Comparison of ENCODE assay signal across 8 cellular contexts in the genomic region with DNA sequence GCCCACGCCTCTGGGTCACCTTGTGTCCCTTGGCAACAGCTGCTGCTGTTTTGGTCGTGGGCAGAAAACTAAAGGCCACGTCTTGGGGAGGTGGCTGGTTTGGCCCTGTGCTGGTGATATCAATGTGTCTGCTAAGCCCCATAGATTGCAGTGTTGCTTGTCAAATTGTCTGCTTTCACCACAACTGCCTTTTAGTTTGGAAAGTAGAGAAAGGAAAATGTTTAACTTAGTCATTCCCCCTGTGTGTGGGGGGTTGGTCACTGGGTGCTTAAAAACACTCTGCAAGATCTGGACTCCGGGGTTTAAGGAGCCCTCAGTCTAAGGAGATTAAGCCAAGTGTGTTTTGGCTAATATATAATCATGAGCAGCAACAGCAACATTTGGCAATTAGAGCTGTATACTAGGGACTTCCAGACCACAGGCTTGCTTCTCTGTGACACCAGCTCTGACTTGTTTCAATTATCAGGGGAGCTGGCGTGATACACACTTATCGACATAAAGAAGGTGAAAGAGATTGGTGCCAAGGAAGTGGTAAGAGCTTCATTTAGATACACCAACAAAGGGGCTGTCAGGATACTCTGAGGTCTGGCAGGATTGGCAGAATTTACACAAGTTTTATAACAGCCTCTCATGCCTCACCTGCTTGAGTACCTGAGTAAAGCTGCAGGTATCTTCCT. TPM values are rescaled to one million over a fixed set of nuclear protein-coding genes. Genes with fewer than 3 reads are reported as not detected.
DNase-seq lines count a peak whose midpoint lies in the region; ATAC-seq, FAIRE-seq and TF ChIP-seq lines count a peak whose summit lies in the region.

No MANE protein-coding gene starts in this region.

- FAIRE-seq in HTR-8/SVneo (lab: Jason Lieb, UNC) = no peak

- CTCF ChIA-PET in HCT116 (lab: Charles Lee) (interaction anchor here (2.4 kb wide), 1 partner anchor 122 kb away, joined by 5 read pairs; no protein-coding TSS in a partner anchor), T-cell (lab: Charles Lee) (interaction anchor here (0.6 to 0.9 kb wide), 2 partner anchors 100 to 171 kb away, joined by 4 to 5 read pairs; no protein-coding TSS in a partner anchor)

- RAD21 ChIA-PET in HCT116 (lab: Charles Lee; ENCODE audit: low non-redundant PET in 1 of 2, low total read pairs in 2 of 2, uncharacterized antibody in 2 of 2, unreplicated experiment in 2 of 2) = interaction anchor here (0.7 to 1.0 kb wide), 3 partner anchors 19 to 54 kb away, joined by 3 read pairs; no protein-coding TSS in a partner anchor

- H3K36me3 Mint-ChIP-seq in T-cell = peaks cover 33% of the 10 kb centered on the region

- H3K4me1 Mint-ChIP-seq in T-cell = peaks cover 68 to 73% (median 71%) of the 10 kb centered on the region in 3 donors

- no peaks in the 10 kb centered on the region for H3K9me3 Mint-ChIP-seq in T-cell

- H3K27ac ChIP-seq in HCT116 (ENCODE audit: low read depth, low read length) (peak overlapping the region; percentile 91), esophagus muscularis mucosa (replicated peaks in 1 of 4) (peak overlapping the region; percentile 83 to 94 (median 90))

- H3K27me3 ChIP-seq in HCT116 (ENCODE audit: insufficient read depth, low read length) (no peaks in the 10 kb centered on the region), esophagus muscularis mucosa (no peaks in the 10 kb centered on the region), skeletal muscle satellite cell (ENCODE audit: control insufficient read depth, insufficient read depth, low read length) (no peaks in the 10 kb centered on the region)

- DNase-seq in HCT116 (ENCODE audit: low read depth, low spot score) = no peak
- DNase-seq in T-cell = peak in 5 of 34 experiments; percentile 9 to 46 (median 24)
- no peak for DNase-seq in esophagus muscularis mucosa (ENCODE audit: extremely low spot score)
- DNase-seq in NCI-H2081 treated with DMSO at 0.1 percent for 48 hours (lab: John Stamatoyannopoulos, UW) = no peak
- DNase-seq in posterior cingulate gyrus = no peak
- no peak for DNase-seq in HTR-8/SVneo (ENCODE audit: insufficient read length, low spot score)

- TF ChIP-seq POLR2A in HCT116 (IDR thresholded peaks at IDR 0.05; ENCODE audit: borderline replicate concordance, extremely low read depth, insufficient read depth, insufficient read length) (no peak), esophagus muscularis mucosa (IDR thresholded peaks at IDR 0.05; ENCODE audit: low read depth) (no peak)

- H3K36me3 ChIP-seq in HCT116 (ENCODE audit: control insufficient read depth in 1 of 2, insufficient read depth in 2 of 2, low read length in 2 of 2) (peaks cover 0 to 22% of the 10 kb centered on the region in 2 experiments; a peak in 2 of 4 replicates), esophagus muscularis mucosa (peaks cover 0 to 4% (median 0%) of the 10 kb centered on the region in 4 donors), skeletal muscle satellite cell (ENCODE audit: insufficient read depth, low read length) (peaks cover 35% of the 10 kb centered on the region)

- no peak overlapping the region for H2AFZ ChIP-seq in HCT116 (ENCODE audit: low read depth, low read length, poor library complexity, severe bottlenecking)

- TF ChIP-seq RAD21 in HCT116 (IDR thresholded peaks at IDR 0.05; ENCODE audit: low read depth) = no peak

- WGBS in esophagus muscularis mucosa = 39% methylated on average over 6 of the region's 6 CpGs

- peaks cover 22% of the 10 kb centered on the region; the same call in 1 of the 2 replicates for H4K20me1 ChIP-seq in HCT116 (ENCODE audit: insufficient read depth)

- TF ChIP-seq EP300 in esophagus muscularis mucosa (IDR thresholded peaks at IDR 0.05) = no peak

- H3K4me2 ChIP-seq in HCT116 (ENCODE audit: low read length) (peak overlapping the region; percentile 88), skeletal muscle satellite cell (ENCODE audit: low read length) (peak overlapping the region; percentile 93)

- no peaks in the 10 kb centered on the region for H3K27me3 Mint-ChIP-seq in T-cell

- no peaks in the 10 kb centered on the region for H3K9me3 ChIP-seq in HCT116 (ENCODE audit: control insufficient read depth in 1 of 2, insufficient read depth in 1 of 2, low read depth in 1 of 2, low read length in 2 of 2)
- H3K9me3 ChIP-seq in esophagus muscularis mucosa = no peaks in the 10 kb centered on the region
- H3K9me3 ChIP-seq in skeletal muscle satellite cell (replicated peaks; ENCODE audit: low read length) = no peaks in the 10 kb centered on the region

- H3K4me3 ChIP-seq in HCT116 (replicated peaks in 1 of 2; ENCODE audit: low read depth in 1 of 2, low read length in 2 of 2) = peak overlapping the region in 1 of 2 experiments; percentile 90; a peak in 2 of 4 replicates
- H3K4me3 ChIP-seq in esophagus muscularis mucosa = peak overlapping the region; percentile 61 to 92 (median 80)
- peak overlapping the region; percentile 85 for H3K4me3 ChIP-seq in skeletal muscle satellite cell (ENCODE audit: low read length)

- H3K4me3 Mint-ChIP-seq in T-cell = peak overlapping the region; percentile 89 to 99 (median 96)

- H3K4me1 ChIP-seq in HCT116 (ENCODE audit: control insufficient read depth in 1 of 2, insufficient read depth in 2 of 2, low read length in 2 of 2) = peaks cover 70 to 83% of the 10 kb centered on the region in 2 experiments
- H3K4me1 ChIP-seq in esophagus muscularis mucosa = peaks cover 39 to 83% (median 71%) of the 10 kb centered on the region in 4 donors
- peaks cover 46% of the 10 kb centered on the region for H3K4me1 ChIP-seq in skeletal muscle satellite cell (ENCODE audit: control insufficient read depth, insufficient read depth, low read length)

- BruUV-seq in HCT116 (replicated peaks; lab: Mats Ljungman, UMichigan) = no TSS peak

- peak overlapping the region; percentile 94 to 97 for H3K27ac Mint-ChIP-seq in T-cell

- H3K9ac ChIP-seq in HCT116 (ENCODE audit: low read length) = peak overlapping the region; percentile 96
- H3K9ac ChIP-seq in skeletal muscle satellite cell (ENCODE audit: low read depth, low read length) = peak overlapping the region; percentile 96

- intact Hi-C loops in HCT116 (cut with micrococcal nuclease) (loop anchor here (5.0 to 10.0 kb wide), 2 partner anchors 102 to 236 kb away; no protein-coding TSS in a partner anchor), esophagus muscularis mucosa (cut with DNase I) (loop anchor here (5.0 kb wide), 2 partner anchors 33 to 123 kb away; no protein-coding TSS in a partner anchor), posterior cingulate gyrus (cut with DNase I) (no loop called here)

- no peak for ATAC-seq in HCT116
- peak in 2 of 4 experiments; percentile 15 to 54 for ATAC-seq in T-cell (replicated peaks in 1 of 4)
- no peak for ATAC-seq in GM18511 (IDR thresholded peaks at IDR 0.05; ENCODE audit: unreplicated experiment)

- no peak for TF ChIP-seq CTCF in HCT116 (IDR thresholded peaks at IDR 0.05 in 2 of 3, conservative IDR thresholded peaks at IDR 0.05 in 1 of 3; ENCODE audit: borderline replicate concordance in 1 of 3, insufficient read depth in 1 of 3, low read depth in 2 of 3, low read length in 2 of 3)
- no peak for TF ChIP-seq CTCF in esophagus muscularis mucosa (IDR thresholded peaks at IDR 0.05)

- POLR2A ChIA-PET in HCT116 (lab: Charles Lee) = interaction anchor here (1.2 to 2.7 kb wide), 3 partner anchors 27 to 56 kb away, joined by 3 to 12 read pairs (median 5); no protein-coding TSS in a partner anchor
- POLR2A ChIA-PET in T-cell (lab: Charles Lee) = interaction anchor here in 1 of 2 donors (1.0 to 1.6 kb wide), 2 partner anchors 13 to 52 kb away, joined by 4 to 7 read pairs; no protein-coding TSS in a partner anchor

- peaks cover 80% of the 10 kb centered on the region for H3K79me2 ChIP-seq in HCT116 (ENCODE audit: insufficient read depth, low read length)

- H3K9me2 ChIP-seq in HCT116 (ENCODE audit: insufficient read depth) = no peaks in the 10 kb centered on the region

TF ChIP-seq in HCT116, 20 proteins besides CTCF, POLR2A, EP300 and RAD21 (continues in another document):
- TF ChIP-seq EGR1 (IDR thresholded peaks at IDR 0.05; ENCODE audit: low read depth) (no peak), CEBPB (IDR thresholded peaks at IDR 0.05; ENCODE audit: low read depth) (no peak), ZNF274 (IDR thresholded peaks at IDR 0.05; ENCODE audit: low read depth, low read length) (no peak), JUND (IDR thresholded peaks at IDR 0.05) (no peak), YY1 (IDR thresholded peaks at IDR 0.05; ENCODE audit: extremely low read depth, insufficient replicate concordance, low read depth, low read length) (no peak), ELF1 (IDR thresholded peaks at IDR 0.05; ENCODE audit: borderline replicate concordance, low read depth) (no peak), EZH2phosphoT487 (IDR thresholded peaks at IDR 0.05; ENCODE audit: borderline replicate concordance) (no peak), POLR2AphosphoS5 (IDR thresholded peaks at IDR 0.05; ENCODE audit: low read depth, low read length) (no peak), ZFX (IDR thresholded peaks at IDR 0.05) (no peak)
- TF ChIP-seq, protein P1, sequence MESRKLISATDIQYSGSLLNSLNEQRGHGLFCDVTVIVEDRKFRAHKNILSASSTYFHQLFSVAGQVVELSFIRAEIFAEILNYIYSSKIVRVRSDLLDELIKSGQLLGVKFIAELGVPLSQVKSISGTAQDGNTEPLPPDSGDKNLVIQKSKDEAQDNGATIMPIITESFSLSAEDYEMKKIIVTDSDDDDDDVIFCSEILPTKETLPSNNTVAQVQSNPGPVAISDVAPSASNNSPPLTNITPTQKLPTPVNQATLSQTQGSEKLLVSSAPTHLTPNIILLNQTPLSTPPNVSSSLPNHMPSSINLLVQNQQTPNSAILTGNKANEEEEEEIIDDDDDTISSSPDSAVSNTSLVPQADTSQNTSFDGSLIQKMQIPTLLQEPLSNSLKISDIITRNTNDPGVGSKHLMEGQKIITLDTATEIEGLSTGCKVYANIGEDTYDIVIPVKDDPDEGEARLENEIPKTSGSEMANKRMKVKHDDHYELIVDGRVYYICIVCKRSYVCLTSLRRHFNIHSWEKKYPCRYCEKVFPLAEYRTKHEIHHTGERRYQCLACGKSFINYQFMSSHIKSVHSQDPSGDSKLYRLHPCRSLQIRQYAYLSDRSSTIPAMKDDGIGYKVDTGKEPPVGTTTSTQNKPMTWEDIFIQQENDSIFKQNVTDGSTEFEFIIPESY (IDR thresholded peaks at IDR 0.05; ENCODE audit: extremely low read depth, insufficient replicate concordance, low read length) = no peak

RNA-seq across cellular contexts. Expression of a gene that starts 3.5 kb away (rescaled TPM):
- total RNA-seq in HCT116 (2021; ENCODE audit: unreplicated experiment) (89.2 TPM), T-cell (100 to 1,000 TPM in 3 of 5 donors, 10 to 100 TPM in 2; 55.4 to 159 (median 110) TPM), esophagus muscularis mucosa (10 to 100 TPM; 21.2 to 32.3 (median 24.2) TPM)
- polyA plus RNA-seq in HCT116 (2012) = 54.4 and 57.6 TPM in 2 replicates
- 18.3 and 32.1 TPM in 2 replicates for total RNA-seq in skeletal muscle satellite cell (2012; rRNA removed)
